In genomic region chr1:38029725-38030511, GRCh38 we compare ENCODE assay signal across 8 cellular contexts. TPM values are rescaled to one million over a fixed set of nuclear protein-coding genes. Genes with fewer than 3 reads are reported as not detected.
DNase-seq lines count a peak whose midpoint lies in the region; TF ChIP-seq lines count a peak whose summit lies in the region.

No MANE protein-coding gene starts in this region.

- H3K9me3 Mint-ChIP-seq in activated naive CD4-positive, alpha-beta T cell treated with anti-CD3 and anti-CD28 coated beads for 36 hours: no peaks in the 10 kb centered on the region

- no peak for TF ChIP-seq CTCF in OCI-LY3 (IDR thresholded peaks at IDR 0.05; ENCODE audit: low read depth, low read length)

- no peaks in the 10 kb centered on the region; the same call in 1 of the 2 replicates for H3K27me3 ChIP-seq in H7 (ENCODE audit: control insufficient read depth, insufficient read depth, low read length)
- no peaks in the 10 kb centered on the region for H3K27me3 ChIP-seq in OCI-LY3 (ENCODE audit: low read depth, low read length)

- H3K4me1 Mint-ChIP-seq in activated naive CD4-positive, alpha-beta T cell treated with anti-CD3 and anti-CD28 coated beads for 36 hours (ENCODE audit: low read depth): peaks cover 53% of the 10 kb centered on the region

- CTCF ChIA-PET in activated naive CD4-positive, alpha-beta T cell treated with anti-CD3 and anti-CD28 coated beads for 36 hours (lab: Charles Lee): interaction anchor here (0.6 to 7.5 kb wide), 9 partner anchors 8 to 1175 kb away, joined by 3 to 57 read pairs (median 5); partner anchors contain the start of genes MACF1 and UTP11

- peak overlapping the region; percentile 100 for H3K27ac ChIP-seq in OCI-LY3 (ENCODE audit: low read length)

- H3K4me3 Mint-ChIP-seq in activated naive CD4-positive, alpha-beta T cell treated with anti-CD3 and anti-CD28 coated beads for 36 hours: peak overlapping the region; percentile 21

- no peaks in the 10 kb centered on the region for H3K9me3 ChIP-seq in OCI-LY3 (ENCODE audit: insufficient read depth, low read length)

- peak overlapping the region; percentile 93 for H3K9ac ChIP-seq in OCI-LY3 (ENCODE audit: low read length)

- DNase-seq in GM03348 (ENCODE audit: low spot score) (peak; percentile 80), H7 (peak; percentile 80), iPS-NIHi7 (ENCODE audit: extremely low spot score) (peak; percentile 51), putamen (ENCODE audit: low spot score) (no peak), cerebellar cortex (ENCODE audit: low spot score) (no peak)
- DNase-seq in activated naive CD4-positive, alpha-beta T cell treated with anti-CD3 and anti-CD28 coated beads for 36 hours: peak; percentile 89
- DNase-seq in stimulated activated CD4-positive, alpha-beta T cell treated with anti-CD3 and anti-CD28 coated beads, TNF-alpha, amount 100 ng/mL, for 4 hours (ENCODE audit: low read depth in 3 of 3): peak in 2 of 3 experiments; percentile 38 to 62

- H3K4me3 ChIP-seq in H7 (ENCODE audit: insufficient read depth, low read depth, low read length): no peak overlapping the region
- peak overlapping the region; percentile 68 for H3K4me3 ChIP-seq in OCI-LY3 (ENCODE audit: low read length)

- intact Hi-C loops in activated naive CD4-positive, alpha-beta T cell treated with anti-CD3 and anti-CD28 coated beads for 36 hours (cut with micrococcal nuclease): loop anchor here (2.0 to 10.0 kb wide), 6 partner anchors 17 to 1155 kb away; partner anchors contain the start of genes C1orf122, POU3F1 and YRDC

- H3K36me3 ChIP-seq in H7 (replicated peaks; ENCODE audit: control insufficient read depth, insufficient read depth, low read length) (peaks cover 13% of the 10 kb centered on the region), OCI-LY3 (replicated peaks; ENCODE audit: low read depth, low read length) (peaks cover 6% of the 10 kb centered on the region)

- H3K4me2 ChIP-seq in OCI-LY3 (ENCODE audit: low read length): peak overlapping the region; percentile 82

- H3K27me3 Mint-ChIP-seq in activated naive CD4-positive, alpha-beta T cell treated with anti-CD3 and anti-CD28 coated beads for 36 hours (ENCODE audit: low read depth): no peaks in the 10 kb centered on the region

- H2AFZ ChIP-seq in OCI-LY3 (ENCODE audit: low read depth, low read length): no peak overlapping the region

- H3K27ac Mint-ChIP-seq in activated naive CD4-positive, alpha-beta T cell treated with anti-CD3 and anti-CD28 coated beads for 36 hours: peak overlapping the region; percentile 81

- peaks cover 10% of the 10 kb centered on the region for H3K36me3 Mint-ChIP-seq in activated naive CD4-positive, alpha-beta T cell treated with anti-CD3 and anti-CD28 coated beads for 36 hours (ENCODE audit: low read depth)

- no peaks in the 10 kb centered on the region for H4K20me1 ChIP-seq in OCI-LY3 (ENCODE audit: insufficient read depth, low read length)

- H3K4me1 ChIP-seq in OCI-LY3 (ENCODE audit: low read length): peaks cover 84% of the 10 kb centered on the region

- peaks cover 88% of the 10 kb centered on the region for H3K79me2 ChIP-seq in OCI-LY3 (ENCODE audit: low read length)

RNA-seq across cellular contexts. Expression of gene POU3F1, which starts 16.7 kb away (rescaled TPM):
- total RNA-seq in H7 (2014; rRNA removed; shearing (Covaris generic)): 2.9 and 4.8 TPM in 2 replicates
- not detected for total RNA-seq in activated naive CD4-positive, alpha-beta T cell treated with anti-CD3 and anti-CD28 coated beads for 36 hours

RNA-seq across cellular contexts. Expression of gene UTP11, which starts 17.4 kb away (rescaled TPM):
- total RNA-seq in H7 (2014; rRNA removed; shearing (Covaris generic)): 70.5 and 87.7 TPM in 2 replicates
- total RNA-seq in activated naive CD4-positive, alpha-beta T cell treated with anti-CD3 and anti-CD28 coated beads for 36 hours: 10 to 100 TPM; 49.7 to 49.8 TPM

RNA-seq across cellular contexts. Expression of gene FHL3, which starts 24.6 kb away (rescaled TPM):
- total RNA-seq in H7 (2014; rRNA removed; shearing (Covaris generic)): 51.5 and 54.8 TPM in 2 replicates
- total RNA-seq in activated naive CD4-positive, alpha-beta T cell treated with anti-CD3 and anti-CD28 coated beads for 36 hours: 10 to 100 TPM; 12.1 to 12.7 TPM

RNA-seq across cellular contexts. Expression of gene SF3A3, which starts 40.1 kb away (rescaled TPM):
- 181 and 196 TPM in 2 replicates for total RNA-seq in H7 (2014; rRNA removed; shearing (Covaris generic))
- total RNA-seq in activated naive CD4-positive, alpha-beta T cell treated with anti-CD3 and anti-CD28 coated beads for 36 hours: 10 to 100 TPM; 88.2 to 89.9 TPM

Comparison
In these comparisons a context has a peak if more than half of its experiments do, and no peak if none do; other contexts are left out.
1. DNase-seq: peak in GM03348 (single experiment), H7 (single experiment), activated naive CD4-positive, alpha-beta T cell treated with anti-CD3 and anti-CD28 coated beads for 36 hours (single experiment), iPS-NIHi7 (single experiment) and stimulated activated CD4-positive, alpha-beta T cell treated with anti-CD3 and anti-CD28 coated beads, TNF-alpha, amount 100 ng/mL, for 4 hours (2 of 3); none in putamen (single experiment) and cerebellar cortex (single experiment).